Comparison of ENCODE assay signal across 23 cellular contexts in genomic region chr4:14743172-14743571, GRCh38.
"Had no signal": no experiment of that assay in that cellular context is flagged by ENCODE, and none has a peak within 500 bp of the region (broad histone marks: within the 10 kb centered on the region; RNA-seq: fewer than 3 reads in every experiment).

No MANE protein-coding gene starts in this region.

- H3K27ac ChIP-seq: heart right ventricle, hepatocyte, left ventricle myocardium inferior, ovary, right atrium auricular region, skin epidermis, stomach, testis, thyroid gland, transverse colon, upper lobe of left lung had no signal

- DNase-seq: heart right ventricle; islet precursor cell; left ventricle myocardium inferior; mesendoderm; naive thymus-derived CD8-positive, alpha-beta T cell; occipital lobe; ovary; stimulated activated CD4-positive, alpha-beta T cell treated with anti-CD3 and anti-CD28 coated beads, Interleukin-12 subunit alpha, Interleukin-12 subunit beta, amount 100 ng/mL, for 4 hours; stimulated activated CD4-positive, alpha-beta T cell treated with anti-CD3 and anti-CD28 coated beads, Interleukin-15, amount 100 ng/mL, for 24 hours; stimulated activated CD4-positive, alpha-beta T cell treated with anti-CD3 and anti-CD28 coated beads, Interleukin-2, amount 100 ng/mL, for 24 hours; stimulated activated CD4-positive, alpha-beta T cell treated with anti-CD3 and anti-CD28 coated beads, Interleukin-4, amount 100 ng/mL, for 1 hour; stimulated activated naive B cell treated with anti-CD40 and anti-IgM and Interleukin-4, amounts not matched to agents 10 μg/mL and 1 μg/mL and 100 μg/mL, for 72 hours; stimulated activated naive CD8-positive, alpha-beta T cell treated with anti-CD3 and anti-CD28 coated beads, Interleukin-15, Interleukin-2, amounts not matched to agents 100 U/mL and 50 U/mL, for 24 hours; stomach; testis; thyroid gland; transverse colon; upper lobe of left lung had no signal

- ATAC-seq: heart right ventricle; naive thymus-derived CD8-positive, alpha-beta T cell; sciatic nerve; stimulated activated naive B cell treated with anti-CD40 and anti-IgM and Interleukin-4, amounts not matched to agents 10 μg/mL and 1 μg/mL and 100 μg/mL, for 72 hours; stimulated activated naive CD8-positive, alpha-beta T cell treated with anti-CD3 and anti-CD28 coated beads, Interleukin-15, Interleukin-2, amounts not matched to agents 100 U/mL and 50 U/mL, for 24 hours had no signal

- H3K36me3 ChIP-seq: heart right ventricle, left ventricle myocardium inferior, ovary, right atrium auricular region, stomach, thyroid gland, transverse colon, upper lobe of left lung had no signal

- H3K4me3 ChIP-seq: heart right ventricle, hepatocyte, left ventricle myocardium inferior, lung, ovary, right atrium auricular region, skin epidermis, stomach, testis, thyroid gland, transverse colon, upper lobe of left lung had no signal

- H3K9me3 ChIP-seq: heart right ventricle, left ventricle myocardium inferior, ovary, right atrium auricular region, stomach, testis, thyroid gland, transverse colon, upper lobe of left lung had no signal
